1 cellular context compared by ENCODE assay signal in the genomic region with DNA sequence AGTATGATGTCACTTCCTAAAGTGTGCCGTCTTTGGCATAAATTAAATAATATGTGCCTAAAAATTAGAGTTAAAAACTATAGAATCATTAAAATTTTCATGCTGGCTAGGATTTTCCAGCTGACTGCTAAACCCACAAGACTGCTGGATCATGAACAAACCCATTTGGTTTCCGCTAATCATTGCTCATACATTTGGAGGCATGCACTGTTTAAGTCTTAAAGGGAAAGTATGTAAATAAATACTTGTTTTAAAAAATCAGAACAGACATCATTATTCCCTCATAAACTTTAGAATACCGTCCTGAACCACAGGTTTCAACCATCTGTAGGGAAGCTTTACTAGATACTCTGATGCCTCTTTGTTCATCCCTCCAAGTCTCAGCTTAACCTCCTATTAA.
TF ChIP-seq lines count a peak whose summit lies in the region.

No MANE protein-coding gene starts in this region.

TF ChIP-seq in IMR-90, 13 proteins besides CTCF, POLR2A, EP300 and RAD21:
- peak; percentile 56; the same call in 1 of the 2 replicates for TF ChIP-seq NFE2L2 (IDR thresholded peaks at IDR 0.05; ENCODE audit: low read depth, low read length)
- TF ChIP-seq, protein P1, sequence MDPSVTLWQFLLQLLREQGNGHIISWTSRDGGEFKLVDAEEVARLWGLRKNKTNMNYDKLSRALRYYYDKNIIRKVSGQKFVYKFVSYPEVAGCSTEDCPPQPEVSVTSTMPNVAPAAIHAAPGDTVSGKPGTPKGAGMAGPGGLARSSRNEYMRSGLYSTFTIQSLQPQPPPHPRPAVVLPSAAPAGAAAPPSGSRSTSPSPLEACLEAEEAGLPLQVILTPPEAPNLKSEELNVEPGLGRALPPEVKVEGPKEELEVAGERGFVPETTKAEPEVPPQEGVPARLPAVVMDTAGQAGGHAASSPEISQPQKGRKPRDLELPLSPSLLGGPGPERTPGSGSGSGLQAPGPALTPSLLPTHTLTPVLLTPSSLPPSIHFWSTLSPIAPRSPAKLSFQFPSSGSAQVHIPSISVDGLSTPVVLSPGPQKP (IDR thresholded peaks at IDR 0.05; ENCODE audit: borderline replicate concordance, low read depth, low read length), result no peak
TF ChIP-seq in IMR-90: peak in this region for 1.
